ENCODE assay signal across 18 cellular contexts in the genomic region with DNA sequence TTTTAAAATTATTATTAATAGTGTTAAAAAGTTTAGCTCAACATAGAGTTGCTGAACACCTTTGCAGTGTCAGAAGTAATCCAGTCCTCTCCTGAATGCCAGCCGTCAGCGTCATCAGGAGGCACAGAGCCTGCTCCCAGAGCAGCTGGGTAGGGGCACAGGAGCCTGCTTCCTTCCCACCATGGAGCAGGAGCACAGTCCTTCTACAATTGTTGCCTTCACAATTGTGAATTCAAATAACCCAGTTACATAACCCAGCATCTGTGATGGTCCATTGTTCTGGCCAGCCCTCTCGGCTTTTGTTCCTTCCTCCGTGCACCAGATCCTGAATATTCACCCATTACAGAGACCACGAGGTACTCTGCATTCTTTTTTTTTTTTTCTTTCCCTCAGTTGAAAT.
DNase-seq lines count a peak whose midpoint lies in the region; ATAC-seq lines count a peak whose summit lies in the region.
"Had no signal": no experiment of that assay in that cellular context is flagged by ENCODE, and none has a peak within 500 bp of the region (broad histone marks: within the 10 kb centered on the region; RNA-seq: fewer than 3 reads in every experiment).

No MANE protein-coding gene starts in this region.

- H3K9me3 Mint-ChIP-seq in activated naive CD4-positive, alpha-beta T cell treated with anti-CD3 and anti-CD28 coated beads for 36 hours = no peaks in the 10 kb centered on the region

- no peaks in the 10 kb centered on the region for H3K4me1 Mint-ChIP-seq in activated naive CD4-positive, alpha-beta T cell treated with anti-CD3 and anti-CD28 coated beads for 36 hours (ENCODE audit: low read depth)
- H3K4me1 Mint-ChIP-seq: CD14-positive monocyte had no signal

- H3K27ac ChIP-seq in substantia nigra (ENCODE audit: low read depth, low read length, poor library complexity, severe bottlenecking) = peak overlapping the region; percentile 77
- H3K27ac ChIP-seq: SJCRH30 had no signal

- no peaks in the 10 kb centered on the region for H3K36me3 Mint-ChIP-seq in activated naive CD4-positive, alpha-beta T cell treated with anti-CD3 and anti-CD28 coated beads for 36 hours (ENCODE audit: low read depth)
- H3K36me3 Mint-ChIP-seq: CD14-positive monocyte had no signal

- H3K27me3 Mint-ChIP-seq in activated naive CD4-positive, alpha-beta T cell treated with anti-CD3 and anti-CD28 coated beads for 36 hours (ENCODE audit: low read depth) = peaks cover 2% of the 10 kb centered on the region

- H3K27ac Mint-ChIP-seq in activated naive CD4-positive, alpha-beta T cell treated with anti-CD3 and anti-CD28 coated beads for 36 hours = no peak overlapping the region
- H3K27ac Mint-ChIP-seq: CD14-positive monocyte had no signal

- no peak overlapping the region for H3K4me3 Mint-ChIP-seq in activated naive CD4-positive, alpha-beta T cell treated with anti-CD3 and anti-CD28 coated beads for 36 hours
- H3K4me3 Mint-ChIP-seq: CD14-positive monocyte had no signal

- intact Hi-C loops in activated naive CD4-positive, alpha-beta T cell treated with anti-CD3 and anti-CD28 coated beads for 36 hours (cut with micrococcal nuclease) = no loop called here

- CTCF ChIA-PET in activated naive CD4-positive, alpha-beta T cell treated with anti-CD3 and anti-CD28 coated beads for 36 hours (lab: Charles Lee) = interaction anchor here (0.7 kb wide), 1 partner anchor 63 kb away, joined by 4 read pairs; no protein-coding TSS in a partner anchor

- ATAC-seq in HG02938 (IDR thresholded peaks at IDR 0.05; ENCODE audit: unreplicated experiment) = no peak

- DNase-seq in amygdala (lab: John Stamatoyannopoulos, UW) (peak in 47 of 56 donors; percentile 4 to 83 (median 42)), globus pallidus (ENCODE audit: low spot score) (peak; percentile 91), middle frontal gyrus (ENCODE audit: extremely low spot score, low spot score) (peak; percentile 58), substantia nigra (lab: John Stamatoyannopoulos, UW) (peak in 42 of 49 donors; percentile 4 to 87 (median 52))
- no peak for DNase-seq in activated naive CD4-positive, alpha-beta T cell treated with anti-CD3 and anti-CD28 coated beads for 36 hours
- DNase-seq in stimulated activated CD4-positive, alpha-beta T cell treated with anti-CD3 and anti-CD28 coated beads, Interleukin-4, amount 100 ng/mL, for 1 hour = no peak
- DNase-seq in activated T-cell treated with anti-CD3 and anti-CD28 coated beads, Interleukin-2, amount 50 U/mL, for 48 hours = no peak
- DNase-seq: ACHN, DND-41, HCEC 1CT, MM.1S, NCI-H1092 treated with DMSO at 0.1 percent for 48 hours, NCI-H146, NCI-H2029 treated with DMSO at 0.1 percent for 48 hours, NCI-H510A, SJCRH30 had no signal

Comparison
In these comparisons a context has a peak if more than half of its experiments do, and no peak if none do; other contexts are left out.
1. DNase-seq: peak in amygdala (47 of 56), globus pallidus (single experiment), middle frontal gyrus (single experiment) and substantia nigra (42 of 49); none in activated naive CD4-positive, alpha-beta T cell treated with anti-CD3 and anti-CD28 coated beads for 36 hours (single experiment), stimulated activated CD4-positive, alpha-beta T cell treated with anti-CD3 and anti-CD28 coated beads, Interleukin-4, amount 100 ng/mL, for 1 hour (single experiment) and activated T-cell treated with anti-CD3 and anti-CD28 coated beads, Interleukin-2, amount 50 U/mL, for 48 hours (0 of 2).